Comparison of ENCODE assay signal across 16 cellular contexts in genomic region chr11:43269229-43269928, GRCh38. TPM values are rescaled to one million over a fixed set of nuclear protein-coding genes. Genes with fewer than 3 reads are reported as not detected.
DNase-seq lines count a peak whose midpoint lies in the region; ATAC-seq, FAIRE-seq and TF ChIP-seq lines count a peak whose summit lies in the region.
"Had no signal": no experiment of that assay in that cellular context is flagged by ENCODE, and none has a peak within 500 bp of the region (broad histone marks: within the 10 kb centered on the region; RNA-seq: fewer than 3 reads in every experiment).

No MANE protein-coding gene starts in this region.

- no peaks in the 10 kb centered on the region for H3K9me3 ChIP-seq in fibroblast of lung (ENCODE audit: control insufficient read depth, insufficient read depth, low read depth, low read length)
- H3K9me3 ChIP-seq: MG63, upper lobe of right lung had no signal

- no peak for TF ChIP-seq POLR2A in GM12892 (IDR thresholded peaks at IDR 0.05; ENCODE audit: low read depth, low read length)
- no peak for TF ChIP-seq POLR2A in erythroblast (IDR thresholded peaks at IDR 0.05; ENCODE audit: low read length)

- CTCF ChIA-PET in activated CD8-positive, alpha-beta T cell treated with anti-CD3 and anti-CD28 coated beads, Interleukin-2, amount 10 ng/mL, durations not matched to agents 7 days and 5 days (lab: Charles Lee), result no interaction called here

- H3K79me2 ChIP-seq in fibroblast of lung (ENCODE audit: control insufficient read depth, insufficient read depth, low read length), result no peaks in the 10 kb centered on the region

- intact Hi-C loops in sciatic nerve (cut with DNase I), result no loop called here

- H3K27ac Mint-ChIP-seq in nephron progenitor cell, result peak overlapping the region; percentile 34
- H3K27ac Mint-ChIP-seq in activated CD8-positive, alpha-beta T cell treated with anti-CD3 and anti-CD28 coated beads, Interleukin-2, amount 10 ng/mL, durations not matched to agents 7 days and 5 days, result no peak overlapping the region
- H3K27ac Mint-ChIP-seq: activated T-helper 17 cell treated with anti-CD3 and anti-CD28 coated beads, Interleukin-2, amount 50 U/mL, for 72 hours had no signal

- peaks cover 15% of the 10 kb centered on the region for H3K27me3 Mint-ChIP-seq in nephron progenitor cell (ENCODE audit: low read depth, poor library complexity)
- no peaks in the 10 kb centered on the region for H3K27me3 Mint-ChIP-seq in activated CD8-positive, alpha-beta T cell treated with anti-CD3 and anti-CD28 coated beads, Interleukin-2, amount 10 ng/mL, durations not matched to agents 7 days and 5 days (ENCODE audit: low read depth)

- DNase-seq in DMS 273 treated with DMSO at 0.1 percent for 48 hours (lab: John Stamatoyannopoulos, UW) (peak; percentile 43), NCI-H446 (lab: John Stamatoyannopoulos, UW) (peak; percentile 38 to 70), fibroblast of lung (ENCODE audit: low read depth in 2 of 2) (no peak), nephron progenitor cell (peak; percentile 30), GM12892 (ENCODE audit: insufficient read length) (no peak), erythroblast (lab: John Stamatoyannopoulos, UW) (no peak), sciatic nerve (ENCODE audit: low spot score) (no peak)
- DNase-seq in activated CD8-positive, alpha-beta T cell treated with anti-CD3 and anti-CD28 coated beads, Interleukin-2, amount 10 ng/mL, durations not matched to agents 7 days and 5 days, result no peak
- DNase-seq: activated CD4-positive, alpha-beta T cell treated with anti-CD3 and anti-CD28 coated beads, Interleukin-2, amount 50 U/mL, for 48 hours; DND-41; islet precursor cell; MG63; stimulated activated CD4-positive, alpha-beta T cell treated with anti-CD3 and anti-CD28 coated beads, Interleukin-2, amount 100 ng/mL, for 48 hours; T1000; upper lobe of right lung had no signal

- peak overlapping the region; percentile 37 for H3K4me3 Mint-ChIP-seq in nephron progenitor cell
- no peak overlapping the region for H3K4me3 Mint-ChIP-seq in activated CD8-positive, alpha-beta T cell treated with anti-CD3 and anti-CD28 coated beads, Interleukin-2, amount 10 ng/mL, durations not matched to agents 7 days and 5 days
- H3K4me3 Mint-ChIP-seq: activated T-helper 17 cell treated with anti-CD3 and anti-CD28 coated beads, Interleukin-2, amount 50 U/mL, for 72 hours had no signal

- H3K4me1 Mint-ChIP-seq in nephron progenitor cell, result peaks cover 21% of the 10 kb centered on the region
- peaks cover 3% of the 10 kb centered on the region for H3K4me1 Mint-ChIP-seq in activated CD8-positive, alpha-beta T cell treated with anti-CD3 and anti-CD28 coated beads, Interleukin-2, amount 10 ng/mL, durations not matched to agents 7 days and 5 days (ENCODE audit: low read depth)
- H3K4me1 Mint-ChIP-seq: activated T-helper 17 cell treated with anti-CD3 and anti-CD28 coated beads, Interleukin-2, amount 50 U/mL, for 72 hours had no signal

- no peak overlapping the region for H3K4me2 ChIP-seq in fibroblast of lung (ENCODE audit: extremely low read depth, insufficient read depth, low read length)

- no peaks in the 10 kb centered on the region for H4K20me1 ChIP-seq in fibroblast of lung (ENCODE audit: control insufficient read depth, extremely low read depth, insufficient read depth, low read length)

- H2AFZ ChIP-seq in fibroblast of lung (ENCODE audit: low read length), result peak overlapping the region; percentile 19

- H3K27ac ChIP-seq in fibroblast of lung (ENCODE audit: insufficient read depth, low read length), result no peak overlapping the region
- H3K27ac ChIP-seq: upper lobe of right lung had no signal

- no peak for ATAC-seq in sciatic nerve
- no peak for ATAC-seq in activated CD8-positive, alpha-beta T cell treated with anti-CD3 and anti-CD28 coated beads, Interleukin-2, amount 10 ng/mL, durations not matched to agents 7 days and 5 days
- ATAC-seq: activated T-helper 17 cell treated with anti-CD3 and anti-CD28 coated beads, Interleukin-2, amount 50 U/mL, for 72 hours; upper lobe of right lung had no signal

- POLR2A ChIA-PET in activated CD8-positive, alpha-beta T cell treated with anti-CD3 and anti-CD28 coated beads, Interleukin-2, amount 10 ng/mL, durations not matched to agents 7 days and 5 days (lab: Charles Lee), result no interaction called here

- TF ChIP-seq CTCF in fibroblast of lung (conservative IDR thresholded peaks at IDR 0.05 in 1 of 2, IDR thresholded peaks at IDR 0.05 in 1 of 2; ENCODE audit: low read depth in 1 of 2, low read length in 2 of 2) (no peak), nephron progenitor cell (IDR thresholded peaks at IDR 0.05) (no peak)

- no peaks in the 10 kb centered on the region for H3K36me3 ChIP-seq in fibroblast of lung (ENCODE audit: control insufficient read depth, insufficient read depth, low read length)
- H3K36me3 ChIP-seq: MG63, upper lobe of right lung had no signal

- no peaks in the 10 kb centered on the region for H3K36me3 Mint-ChIP-seq in nephron progenitor cell (ENCODE audit: low read depth)
- no peaks in the 10 kb centered on the region for H3K36me3 Mint-ChIP-seq in activated CD8-positive, alpha-beta T cell treated with anti-CD3 and anti-CD28 coated beads, Interleukin-2, amount 10 ng/mL, durations not matched to agents 7 days and 5 days (ENCODE audit: low read depth)

- H3K9me3 Mint-ChIP-seq in nephron progenitor cell, result peaks cover 11% of the 10 kb centered on the region
- H3K9me3 Mint-ChIP-seq in activated CD8-positive, alpha-beta T cell treated with anti-CD3 and anti-CD28 coated beads, Interleukin-2, amount 10 ng/mL, durations not matched to agents 7 days and 5 days (ENCODE audit: insufficient read depth), result no peaks in the 10 kb centered on the region

- no peaks in the 10 kb centered on the region for H3K4me1 ChIP-seq in fibroblast of lung (ENCODE audit: control insufficient read depth, extremely low read depth, insufficient read depth, low read length)
- H3K4me1 ChIP-seq: upper lobe of right lung had no signal

- no peak overlapping the region for H3K4me3 ChIP-seq in fibroblast of lung (replicated peaks in 1 of 4; ENCODE audit: control extremely low read depth in 1 of 4, insufficient read depth in 1 of 4, low read depth in 3 of 4, low read length in 4 of 4)
- H3K4me3 ChIP-seq: MG63, upper lobe of right lung had no signal

- no peaks in the 10 kb centered on the region for H3K27me3 ChIP-seq in fibroblast of lung (ENCODE audit: control insufficient read depth, insufficient read depth, low read length)
- H3K27me3 ChIP-seq: MG63, upper lobe of right lung had no signal

- H3K9ac ChIP-seq in fibroblast of lung (ENCODE audit: insufficient read depth, low read length), result no peak overlapping the region

- FAIRE-seq in GM12892 (lab: Jason Lieb, UNC), result no peak

RNA-seq across cellular contexts. Expression of gene API5, which starts 42.4 kb away (rescaled TPM):
- total RNA-seq in fibroblast of lung (62.9 and 69.1 TPM in 2 replicates), sciatic nerve (80.1 TPM)
- 97.4 and 98.6 TPM in 2 replicates for polyA plus RNA-seq in fibroblast of lung
- 61.8 and 68.2 TPM in 2 replicates for polyA plus RNA-seq in fibroblast of lung (2012)
- polyA minus RNA-seq in fibroblast of lung (ENCODE audit: low replicate concordance), result 17.0 and 20.9 TPM in 2 replicates
- 80.4 TPM for polyA plus RNA-seq in GM12892 (2012; ENCODE audit: missing spikeins)
- total RNA-seq in activated CD8-positive, alpha-beta T cell treated with anti-CD3 and anti-CD28 coated beads, Interleukin-2, amount 10 ng/mL, durations not matched to agents 7 days and 5 days, result 100 to 1,000 TPM; 108 to 115 TPM

Comparison
In these comparisons a context has a peak if more than half of its experiments do, and no peak if none do; other contexts are left out.
1. DNase-seq: peak in DMS 273 treated with DMSO at 0.1 percent for 48 hours (single experiment), NCI-H446 (2 of 2) and nephron progenitor cell (single experiment); none in fibroblast of lung (0 of 2), GM12892 (single experiment), erythroblast (0 of 2), sciatic nerve (single experiment) and activated CD8-positive, alpha-beta T cell treated with anti-CD3 and anti-CD28 coated beads, Interleukin-2, amount 10 ng/mL, durations not matched to agents 7 days and 5 days (single experiment).